Comparison of ENCODE assay signal across 35 cellular contexts in the genomic region with DNA sequence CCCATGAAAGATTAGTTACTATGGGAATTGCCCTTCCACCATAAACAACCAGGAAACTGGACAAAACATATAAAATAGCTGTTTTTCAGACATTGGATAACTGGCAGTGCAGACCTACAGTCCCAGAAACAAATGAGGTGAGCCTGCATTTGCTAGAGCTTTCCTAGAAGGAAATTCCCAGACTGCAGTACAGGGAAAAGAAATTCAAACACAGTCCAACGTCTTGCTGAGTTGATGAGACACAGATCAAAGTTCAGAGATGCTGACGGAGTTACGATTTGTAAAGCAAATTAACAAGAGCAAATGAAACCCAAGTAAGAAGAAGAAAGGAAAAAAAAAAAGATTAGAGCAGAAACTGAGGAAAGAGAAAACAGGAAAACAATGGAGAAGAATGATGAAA. TPM values are rescaled to one million over a fixed set of nuclear protein-coding genes. Genes with fewer than 3 reads are reported as not detected.
DNase-seq lines count a peak whose midpoint lies in the region; ATAC-seq, FAIRE-seq and TF ChIP-seq lines count a peak whose summit lies in the region.
"Had no signal": no experiment of that assay in that cellular context is flagged by ENCODE, and none has a peak within 500 bp of the region (broad histone marks: within the 10 kb centered on the region; RNA-seq: fewer than 3 reads in every experiment).

No MANE protein-coding gene starts in this region.

- H4K20me1 ChIP-seq in hepatocyte (ENCODE audit: insufficient read depth, poor library complexity, severe bottlenecking), result no peaks in the 10 kb centered on the region
- H4K20me1 ChIP-seq: BLaER1 had no signal

- H3K4me1 ChIP-seq in HUES48 (ENCODE audit: control insufficient read depth, insufficient read depth, low read length) (no peaks in the 10 kb centered on the region), hepatocyte (ENCODE audit: insufficient read depth) (no peaks in the 10 kb centered on the region), pancreas (peaks cover 0 to 3% (median 2%) of the 10 kb centered on the region in 3 donors), vagina (no peaks in the 10 kb centered on the region)

- peak overlapping the region; percentile 59 for H3K4me2 ChIP-seq in hepatocyte
- H3K4me2 ChIP-seq: BLaER1, PC-9, SK-N-SH had no signal

- TF ChIP-seq CTCF in astrocyte of the spinal cord (IDR thresholded peaks at IDR 0.05; ENCODE audit: low read depth, low read length) (no peak), hepatocyte (IDR thresholded peaks at IDR 0.05; ENCODE audit: poor library complexity) (no peak), pancreas (IDR thresholded peaks at IDR 0.05) (no peak), vagina (IDR thresholded peaks at IDR 0.05) (no peak)

- no peak for TF ChIP-seq POLR2A in vagina (IDR thresholded peaks at IDR 0.05)

- H2AFZ ChIP-seq in hepatocyte, result no peak overlapping the region
- H2AFZ ChIP-seq: PC-9 had no signal

- H3K9ac ChIP-seq in HUES48 (ENCODE audit: low read depth, low read length), result no peak overlapping the region
- H3K9ac ChIP-seq: BLaER1, SK-N-SH had no signal

- FAIRE-seq in pancreas (lab: Jason Lieb, UNC), result no peak
- FAIRE-seq: colon, GM12892, H54, TTC549 had no signal

- H3K27me3 ChIP-seq in HUES48 (ENCODE audit: control insufficient read depth, insufficient read depth, low read length) (no peaks in the 10 kb centered on the region), hepatocyte (no peaks in the 10 kb centered on the region), pancreas (no peaks in the 10 kb centered on the region), vagina (no peaks in the 10 kb centered on the region)
- H3K27me3 ChIP-seq: BLaER1 had no signal

- peak in 3 of 4 donors; percentile 31 to 50 (median 48) for ATAC-seq in pancreas
- ATAC-seq: activated CD4-positive, CD25-positive, alpha-beta regulatory T cell treated with anti-CD3 and anti-CD28 coated beads, Interleukin-2, amount 50 U/mL, for 24 hours; activated T-helper 17 cell treated with anti-CD3 and anti-CD28 coated beads, Interleukin-2, amount 50 U/mL, for 72 hours; left ventricle myocardium superior; stimulated activated memory B cell treated with anti-CD40 and anti-IgM and Interleukin-4, amounts not matched to agents 10 μg/mL and 1 μg/mL and 100 μg/mL, for 72 hours; T-helper 17 cell had no signal

- peak overlapping the region; percentile 10 for H3K27ac ChIP-seq in HUES48 (ENCODE audit: low read depth, low read length)
- H3K27ac ChIP-seq in hepatocyte, result peak overlapping the region; percentile 87
- H3K27ac ChIP-seq in pancreas, result no peak overlapping the region
- H3K27ac ChIP-seq in vagina, result no peak overlapping the region
- H3K27ac ChIP-seq: BLaER1, PC-9 had no signal

- peak; percentile 62 for DNase-seq in astrocyte of the spinal cord (ENCODE audit: low read depth, low spot score)
- DNase-seq in hepatocyte (ENCODE audit: low spot score), result peak; percentile 54
- DNase-seq in pancreas, result no peak
- no peak for DNase-seq in NCI-H2171 (lab: John Stamatoyannopoulos, UW)
- no peak for DNase-seq in vagina (ENCODE audit: extremely low spot score in 2 of 2)
- no peak for DNase-seq in C1 segment of cervical spinal cord (lab: John Stamatoyannopoulos, UW)
- DNase-seq: activated CD4-positive, alpha-beta memory T cell treated with anti-CD3 and anti-CD28 coated beads, Interleukin-2, amount 10 ng/mL, durations not matched to agents 7 days and 5 days; activated CD8-positive, alpha-beta memory T cell treated with anti-CD3 and anti-CD28 coated beads, Interleukin-2, amount 50 U/mL, for 48 hours; activated naive CD4-positive, alpha-beta T cell treated with anti-CD3 and anti-CD28 coated beads, Interleukin-2, amount 50 U/mL, for 16 hours; amniotic stem cell; DMS153; effector CD8-positive, alpha-beta T cell; foreskin fibroblast; islet precursor cell; Kasumi-1; left ventricle myocardium superior; mesendoderm; naive B cell; NCI-H1417 treated with DMSO at 0.1 percent for 48 hours; NCI-H2029 treated with DMSO at 0.1 percent for 48 hours; NCI-H2227 treated with DMSO at 0.1 percent for 48 hours; NCI-H526; NK-92 treated with Interleukin-12 subunit alpha and Interleukin-12 subunit beta, amount 100 ng/mL, for 24 hours; PC-9; SK-N-SH; T-helper 17 cell had no signal

- H3K36me3 ChIP-seq in HUES48 (ENCODE audit: control insufficient read depth, insufficient read depth, low read length), result peaks cover 43% of the 10 kb centered on the region
- H3K36me3 ChIP-seq in hepatocyte (replicated peaks; ENCODE audit: insufficient read depth, low read depth), result peaks cover 3% of the 10 kb centered on the region
- peaks cover 0 to 8% (median 7%) of the 10 kb centered on the region in 3 donors for H3K36me3 ChIP-seq in pancreas
- H3K36me3 ChIP-seq in vagina, result peaks cover 0 to 29% of the 10 kb centered on the region in 2 donors

- 19% methylated on average over 3 of the region's 3 CpGs for WGBS in hepatocyte (ENCODE audit: low lambda C conversion rate, missing lambda C conversion rate)
- WGBS in pancreas, 2 donors, result 20 to 27% methylated on average over 3 of the region's 3 CpGs

- H3K4me3 ChIP-seq in HUES48 (ENCODE audit: low read depth, low read length), result no peak overlapping the region
- H3K4me3 ChIP-seq in astrocyte of the spinal cord (ENCODE audit: low read depth, low read length), result no peak overlapping the region
- H3K4me3 ChIP-seq in hepatocyte, result no peak overlapping the region
- H3K4me3 ChIP-seq in pancreas, result no peak overlapping the region
- H3K4me3 ChIP-seq in vagina, result no peak overlapping the region
- H3K4me3 ChIP-seq: BLaER1, PC-9 had no signal

- peaks cover 3% of the 10 kb centered on the region for H3K79me2 ChIP-seq in hepatocyte

- peaks cover 5% of the 10 kb centered on the region; the same call in 1 of the 2 replicates for H3K9me3 ChIP-seq in HUES48 (ENCODE audit: control insufficient read depth, insufficient read depth, low read length)
- no peaks in the 10 kb centered on the region for H3K9me3 ChIP-seq in hepatocyte (ENCODE audit: low read depth)
- H3K9me3 ChIP-seq in pancreas, result no peaks in the 10 kb centered on the region
- no peaks in the 10 kb centered on the region for H3K9me3 ChIP-seq in vagina

- intact Hi-C loops in pancreas (cut with DNase I) (no loop called here), vagina (cut with DNase I) (no loop called here)

- H3K9me2 ChIP-seq in hepatocyte (replicated peaks; ENCODE audit: insufficient read depth), result no peaks in the 10 kb centered on the region
- H3K9me2 ChIP-seq: SK-N-SH had no signal

- in situ Hi-C loops in astrocyte of the spinal cord (cut with HindIII; ENCODE audit: low sequenced_read_pairs), result no loop called here

RNA-seq across cellular contexts. Expression of gene MNT, which starts 41.3 kb away (rescaled TPM):
- 4.9 and 11.2 TPM in 2 replicates for total RNA-seq in hepatocyte
- polyA plus RNA-seq in hepatocyte, result 8.9 and 9.9 TPM in 2 replicates
- total RNA-seq in pancreas, result 10 to 100 TPM in 4 of 6 donors, 1 to 10 TPM in 2; 8.7 to 15.8 (median 10.3) TPM
- 10 to 100 TPM in 1 of 2 donors, 1 to 10 TPM in 1; 9.6 to 15.3 TPM for polyA plus RNA-seq in pancreas
- total RNA-seq in vagina, result 28.5 TPM

Comparison
In these comparisons a context has a peak if more than half of its experiments do, and no peak if none do; other contexts are left out.
1. H3K27ac ChIP-seq: peak in HUES48 (single experiment) and hepatocyte (single experiment); none in pancreas (0 of 4) and vagina (single experiment).
2. DNase-seq: peak in astrocyte of the spinal cord (single experiment) and hepatocyte (single experiment); none in pancreas (0 of 6), NCI-H2171 (single experiment), vagina (0 of 2) and C1 segment of cervical spinal cord (0 of 14).